ENCODE assay signal across 10 cellular contexts in genomic region chr11:131370090-131370751, GRCh38. TPM values are rescaled to one million over a fixed set of nuclear protein-coding genes. Genes with fewer than 3 reads are reported as not detected.
DNase-seq lines count a peak whose midpoint lies in the region; ATAC-seq and TF ChIP-seq lines count a peak whose summit lies in the region.
"Had no signal": no experiment of that assay in that cellular context is flagged by ENCODE, and none has a peak within 500 bp of the region (broad histone marks: within the 10 kb centered on the region; RNA-seq: fewer than 3 reads in every experiment).

Gene NTM (plus strand): TSS chr11:131370615.

- H3K27ac ChIP-seq in temporal lobe (ENCODE audit: low read depth, low read length), result no peak within 1 kb of the TSS
- H3K27ac ChIP-seq: HL-60 had no signal

- intact Hi-C loops in lower leg skin (cut with DNase I; ENCODE audit: low total_unique reads), result no loop called here

- H3K4me3 ChIP-seq in lower leg skin (ENCODE audit: low read depth, poor library complexity, severe bottlenecking), result no peak within 1 kb of the TSS

- no peak for ATAC-seq in GM18517 (IDR thresholded peaks at IDR 0.05; ENCODE audit: unreplicated experiment)
- ATAC-seq in GM21529 (IDR thresholded peaks at IDR 0.05; ENCODE audit: unreplicated experiment), result no peak

- no peak for TF ChIP-seq POLR2A in lower leg skin (IDR thresholded peaks at IDR 0.05)

- WGBS in lower leg skin, 2 donors, result 23 to 24% methylated on average over 7 of the region's 7 CpGs

- TF ChIP-seq CTCF in lower leg skin (IDR thresholded peaks at IDR 0.05), result no peak

- DNase-seq in NCI-H1105 treated with DMSO at 0.1 percent for 48 hours (lab: John Stamatoyannopoulos, UW) (peak; percentile 95), ecto neural progenitor cell (ENCODE audit: low spot score) (peak; percentile 68), lower leg skin (ENCODE audit: low spot score in 2 of 2) (peak; percentile 31 to 87), NCI-H2196 (lab: John Stamatoyannopoulos, UW; ENCODE audit: unreplicated experiment) (no peak), LoVo (ENCODE audit: low spot score) (no peak)

RNA-seq across cellular contexts. Expression of gene NTM, which starts in this region (rescaled TPM):
- total RNA-seq in lower leg skin (1 to 10 TPM; 2.8 to 5.7 (median 4.9) TPM), temporal lobe (125 TPM)
- total RNA-seq: T-helper 2 cell treated with Interferon-gamma antibody and Interleukin-4, amounts not matched to agents 100 ng/mL and 5 ng/mL, for 36 hours had no signal

Comparison
In these comparisons a context has a peak if more than half of its experiments do, and no peak if none do; other contexts are left out.
1. RNA of gene NTM (total RNA-seq): 125 TPM in temporal lobe (single experiment); 2.8 to 5.7 TPM in lower leg skin; every median in the first group is over 10 times any median in the second.
2. DNase-seq: peak in NCI-H1105 treated with DMSO at 0.1 percent for 48 hours (single experiment), ecto neural progenitor cell (single experiment) and lower leg skin (2 of 2); none in NCI-H2196 (single experiment) and LoVo (single experiment).